Comparison of ENCODE assay signal across 8 cellular contexts in genomic region chr17:1787301-1787902, GRCh38. TPM values are rescaled to one million over a fixed set of nuclear protein-coding genes. Genes with fewer than 3 reads are reported as not detected.
A peak's percentile ranks its signal among the peaks of the same experiment; 100 is the strongest.
DNase-seq lines count a peak whose midpoint lies in the region; ATAC-seq, FAIRE-seq and TF ChIP-seq lines count a peak whose summit lies in the region.

No MANE protein-coding gene starts in this region.

- CTCF ChIA-PET in activated CD8-positive, alpha-beta T cell treated with anti-CD3 and anti-CD28 coated beads, Interleukin-2, amount 10 ng/mL, durations not matched to agents 7 days and 5 days (lab: Charles Lee), result no interaction called here

- ATAC-seq in lower lobe of right lung, result no peak
- no peak for ATAC-seq in activated CD8-positive, alpha-beta T cell treated with anti-CD3 and anti-CD28 coated beads, Interleukin-2, amount 10 ng/mL, durations not matched to agents 7 days and 5 days

- TF ChIP-seq CTCF in lower lobe of right lung (IDR thresholded peaks at IDR 0.05) (no peak), tibial artery (IDR thresholded peaks at IDR 0.05) (no peak)

- H3K9me3 Mint-ChIP-seq in activated CD8-positive, alpha-beta T cell treated with anti-CD3 and anti-CD28 coated beads, Interleukin-2, amount 10 ng/mL, durations not matched to agents 7 days and 5 days (ENCODE audit: insufficient read depth), result no peaks in the 10 kb centered on the region

- H3K4me3 Mint-ChIP-seq in activated CD8-positive, alpha-beta T cell treated with anti-CD3 and anti-CD28 coated beads, Interleukin-2, amount 10 ng/mL, durations not matched to agents 7 days and 5 days, result no peak overlapping the region

- DNase-seq in HTR-8/SVneo (ENCODE audit: insufficient read length, low spot score), result peak; percentile 98
- DNase-seq in dedifferentiated amniotic fluid mesenchymal stem cell (ENCODE audit: extremely low spot score), result peak; percentile 94
- peak; percentile 39 for DNase-seq in lower lobe of right lung
- peak; percentile 89 to 91 for DNase-seq in tibial artery
- DNase-seq in DMS79 treated with DMSO at 0.1 percent for 48 hours (lab: John Stamatoyannopoulos, UW), result no peak
- DNase-seq in GF-D8 (lab: John Stamatoyannopoulos, UW), result no peak
- DNase-seq in T-helper 9 cell, result no peak
- no peak for DNase-seq in activated CD8-positive, alpha-beta T cell treated with anti-CD3 and anti-CD28 coated beads, Interleukin-2, amount 10 ng/mL, durations not matched to agents 7 days and 5 days

- peaks cover 54% of the 10 kb centered on the region for H3K4me1 ChIP-seq in lower lobe of right lung
- H3K4me1 ChIP-seq in tibial artery, result peaks cover 0 to 70% (median 32%) of the 10 kb centered on the region in 4 donors

- H3K9me3 ChIP-seq in lower lobe of right lung (no peaks in the 10 kb centered on the region), tibial artery (no peaks in the 10 kb centered on the region)

- intact Hi-C loops in lower lobe of right lung (cut with DNase I) (no loop called here), tibial artery (cut with DNase I; ENCODE audit: low total_unique reads) (no loop called here)

- H3K36me3 ChIP-seq in lower lobe of right lung (peaks cover 19% of the 10 kb centered on the region), tibial artery (no peaks in the 10 kb centered on the region)

- H3K27ac ChIP-seq in lower lobe of right lung (peak overlapping the region; percentile 82), tibial artery (peak overlapping the region; percentile 95 to 99)

- H3K27me3 Mint-ChIP-seq in activated CD8-positive, alpha-beta T cell treated with anti-CD3 and anti-CD28 coated beads, Interleukin-2, amount 10 ng/mL, durations not matched to agents 7 days and 5 days (ENCODE audit: low read depth), result no peaks in the 10 kb centered on the region

- peak; percentile 99 for FAIRE-seq in HTR-8/SVneo (lab: Jason Lieb, UNC)

- H3K4me3 ChIP-seq in lower lobe of right lung (no peak overlapping the region), tibial artery (no peak overlapping the region)

- POLR2A ChIA-PET in activated CD8-positive, alpha-beta T cell treated with anti-CD3 and anti-CD28 coated beads, Interleukin-2, amount 10 ng/mL, durations not matched to agents 7 days and 5 days (lab: Charles Lee), result no interaction called here

- peaks cover 40% of the 10 kb centered on the region for H3K36me3 Mint-ChIP-seq in activated CD8-positive, alpha-beta T cell treated with anti-CD3 and anti-CD28 coated beads, Interleukin-2, amount 10 ng/mL, durations not matched to agents 7 days and 5 days (ENCODE audit: low read depth)

- H3K27ac Mint-ChIP-seq in activated CD8-positive, alpha-beta T cell treated with anti-CD3 and anti-CD28 coated beads, Interleukin-2, amount 10 ng/mL, durations not matched to agents 7 days and 5 days, result no peak overlapping the region

- H3K27me3 ChIP-seq in lower lobe of right lung (ENCODE audit: low read depth) (no peaks in the 10 kb centered on the region), tibial artery (no peaks in the 10 kb centered on the region)

- H3K4me1 Mint-ChIP-seq in activated CD8-positive, alpha-beta T cell treated with anti-CD3 and anti-CD28 coated beads, Interleukin-2, amount 10 ng/mL, durations not matched to agents 7 days and 5 days (ENCODE audit: low read depth), result peaks cover 12% of the 10 kb centered on the region

RNA-seq across cellular contexts. Expression of gene SERPINF1, which starts 25.5 kb away (rescaled TPM):
- total RNA-seq in lower lobe of right lung, result 204 TPM
- 1 to 10 TPM; 3.9 to 6.0 TPM for total RNA-seq in activated CD8-positive, alpha-beta T cell treated with anti-CD3 and anti-CD28 coated beads, Interleukin-2, amount 10 ng/mL, durations not matched to agents 7 days and 5 days

RNA-seq across cellular contexts. Expression of gene SMYD4, which starts 42.3 kb away (rescaled TPM):
- 21.9 TPM for total RNA-seq in lower lobe of right lung
- total RNA-seq in activated CD8-positive, alpha-beta T cell treated with anti-CD3 and anti-CD28 coated beads, Interleukin-2, amount 10 ng/mL, durations not matched to agents 7 days and 5 days, result 10 to 100 TPM; 40.3 to 41.7 TPM

RNA-seq across cellular contexts. Expression of gene RPA1, which starts 42.4 kb away (rescaled TPM):
- 67.1 TPM for total RNA-seq in lower lobe of right lung
- 100 to 1,000 TPM; 314 to 325 TPM for total RNA-seq in activated CD8-positive, alpha-beta T cell treated with anti-CD3 and anti-CD28 coated beads, Interleukin-2, amount 10 ng/mL, durations not matched to agents 7 days and 5 days

RNA-seq across cellular contexts. Expression of gene SERPINF2, which starts 44.7 kb away (rescaled TPM):
- 24.1 TPM for total RNA-seq in lower lobe of right lung
- under 1 TPM; 0.16 to 0.31 TPM for total RNA-seq in activated CD8-positive, alpha-beta T cell treated with anti-CD3 and anti-CD28 coated beads, Interleukin-2, amount 10 ng/mL, durations not matched to agents 7 days and 5 days

Comparison
In these comparisons a context has a peak if more than half of its experiments do, and no peak if none do; other contexts are left out.
1. DNase-seq: peak in HTR-8/SVneo (single experiment), dedifferentiated amniotic fluid mesenchymal stem cell (single experiment), lower lobe of right lung (single experiment) and tibial artery (2 of 2); none in DMS79 treated with DMSO at 0.1 percent for 48 hours (single experiment), GF-D8 (single experiment), T-helper 9 cell (single experiment) and activated CD8-positive, alpha-beta T cell treated with anti-CD3 and anti-CD28 coated beads, Interleukin-2, amount 10 ng/mL, durations not matched to agents 7 days and 5 days (single experiment).
2. RNA of gene SERPINF1, which starts 25.5 kb away (total RNA-seq): 204 TPM in lower lobe of right lung (single experiment); 3.9 to 6.0 TPM in activated CD8-positive, alpha-beta T cell treated with anti-CD3 and anti-CD28 coated beads, Interleukin-2, amount 10 ng/mL, durations not matched to agents 7 days and 5 days; every median in the first group is over 10 times any median in the second.